In genomic region chr1:208350815-208351214, GRCh38 we compare ENCODE assay signal across 1 cellular context.
TF ChIP-seq lines count a peak whose summit lies in the region.

No MANE protein-coding gene starts in this region.

TF ChIP-seq in K562, 482 proteins besides CTCF, POLR2A, EP300 and RAD21 (continued from another document):
- TF ChIP-seq ZBTB40 (IDR thresholded peaks at IDR 0.05) = peak; percentile 89
- TF ChIP-seq ZBTB40 (CRISPR knock-in tag; IDR thresholded peaks at IDR 0.05) = peak; percentile 80
- peak; percentile 85 for TF ChIP-seq ZNF384 (IDR thresholded peaks at IDR 0.05; ENCODE audit: low read depth, low read length)
TF ChIP-seq in K562: peak in this region for 2.
